ENCODE assay signal across 12 cellular contexts in the genomic region with DNA sequence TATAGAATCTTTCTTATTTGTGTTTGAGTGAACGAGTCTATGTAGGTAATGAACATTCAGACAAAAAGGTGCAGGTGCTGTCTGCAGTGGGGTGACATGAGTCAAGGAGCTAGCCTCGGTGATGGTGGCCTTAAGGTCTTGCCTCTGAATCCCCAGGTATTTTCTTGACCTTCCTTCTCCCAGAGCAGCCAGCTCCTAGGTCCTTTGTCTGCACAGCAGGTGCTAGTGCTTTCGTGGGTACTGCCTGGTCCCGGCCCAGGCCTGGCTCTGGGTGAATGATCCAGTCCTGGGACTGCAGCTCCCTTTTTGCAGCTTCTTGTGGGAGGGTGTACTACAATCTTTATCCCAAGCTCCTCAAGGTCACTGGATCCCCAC. TPM values are rescaled to one million over a fixed set of nuclear protein-coding genes. Genes with fewer than 3 reads are reported as not detected.
A peak's percentile ranks its signal among the peaks of the same experiment; 100 is the strongest.
DNase-seq lines count a peak whose midpoint lies in the region; ATAC-seq and TF ChIP-seq lines count a peak whose summit lies in the region.
"Had no signal": no experiment of that assay in that cellular context is flagged by ENCODE, and none has a peak within 500 bp of the region (broad histone marks: within the 10 kb centered on the region; RNA-seq: fewer than 3 reads in every experiment).

No MANE protein-coding gene starts in this region.

- H3K9me3 ChIP-seq in CD4-positive, alpha-beta T cell (ENCODE audit: control insufficient read depth, low read length), result no peaks in the 10 kb centered on the region
- H3K9me3 ChIP-seq in right atrium auricular region (no peaks in the 10 kb centered on the region), parathyroid adenoma (ENCODE audit: control insufficient read depth, low read length) (no peaks in the 10 kb centered on the region)

- H3K36me3 ChIP-seq in right atrium auricular region (no peaks in the 10 kb centered on the region), parathyroid adenoma (ENCODE audit: control insufficient read depth, insufficient read depth, low read length) (no peaks in the 10 kb centered on the region), brain microvascular endothelial cell (replicated peaks) (no peaks in the 10 kb centered on the region)

- H3K27me3 ChIP-seq in CD4-positive, alpha-beta T cell (ENCODE audit: control insufficient read depth, insufficient read depth, low read length), result no peaks in the 10 kb centered on the region
- H3K27me3 ChIP-seq in right atrium auricular region (no peaks in the 10 kb centered on the region), parathyroid adenoma (ENCODE audit: control insufficient read depth, insufficient read depth, low read length) (no peaks in the 10 kb centered on the region), brain microvascular endothelial cell (replicated peaks) (no peaks in the 10 kb centered on the region)

- in situ Hi-C loops in brain microvascular endothelial cell (cut with HindIII; ENCODE audit: low pct_ligation_motif_present, low sequenced_read_pairs), result no loop called here

- no peak for DNase-seq in CD4-positive, alpha-beta T cell
- DNase-seq in T-cell (no peak), right atrium auricular region (ENCODE audit: low spot score) (peak; percentile 59), brain microvascular endothelial cell (no peak), NOMO-1 (lab: John Stamatoyannopoulos, UW; ENCODE audit: unreplicated experiment in 2 of 2) (no peak)
- no peak for DNase-seq in activated effector memory CD4-positive, alpha-beta T cell treated with Interleukin-2 at 50 U/mL for 16 hours
- DNase-seq: amniotic stem cell, IMR-90 had no signal

- no peaks in the 10 kb centered on the region for H3K36me3 Mint-ChIP-seq in CD4-positive, alpha-beta T cell (ENCODE audit: low read depth)
- H3K36me3 Mint-ChIP-seq in T-cell, result no peaks in the 10 kb centered on the region

- H3K4me1 Mint-ChIP-seq in CD4-positive, alpha-beta T cell (ENCODE audit: low read depth), result peaks cover 27% of the 10 kb centered on the region
- peaks cover 22 to 40% (median 34%) of the 10 kb centered on the region in 3 donors for H3K4me1 Mint-ChIP-seq in T-cell

- peak overlapping the region; percentile 94 for H3K27ac Mint-ChIP-seq in CD4-positive, alpha-beta T cell
- peak overlapping the region; percentile 85 to 88 for H3K27ac Mint-ChIP-seq in T-cell
- H3K27ac Mint-ChIP-seq: progenitor cell of endocrine pancreas had no signal

- ATAC-seq in CD4-positive, alpha-beta T cell (ENCODE audit: poor library complexity), result no peak
- ATAC-seq in T-cell (replicated peaks in 1 of 4) (no peak), GM18907 (IDR thresholded peaks at IDR 0.05; ENCODE audit: unreplicated experiment) (no peak)

- H3K79me2 ChIP-seq in parathyroid adenoma, result no peaks in the 10 kb centered on the region

- H2AFZ ChIP-seq in parathyroid adenoma, result no peak overlapping the region

- H3K27ac ChIP-seq in CD4-positive, alpha-beta T cell (ENCODE audit: low read depth, low read length), result peak overlapping the region; percentile 65
- H3K27ac ChIP-seq in right atrium auricular region (peak overlapping the region; percentile 91 to 98), parathyroid adenoma (peak overlapping the region; percentile 63), brain microvascular endothelial cell (no peak overlapping the region)

- POLR2A ChIA-PET in CD4-positive, alpha-beta T cell (lab: Charles Lee), result no interaction called here
- POLR2A ChIA-PET in T-cell (lab: Charles Lee), result no interaction called here

- no peak for TF ChIP-seq CTCF in CD4-positive, alpha-beta T cell (IDR thresholded peaks at IDR 0.05)
- no peak for TF ChIP-seq CTCF in right atrium auricular region (IDR thresholded peaks at IDR 0.05)
- TF ChIP-seq CTCF in parathyroid adenoma (IDR thresholded peaks at IDR 0.05), result no peak
- TF ChIP-seq CTCF in brain microvascular endothelial cell (IDR thresholded peaks at IDR 0.05; ENCODE audit: low read depth, low read length, missing control alignments), result no peak

- peak overlapping the region; percentile 43 for H3K4me3 Mint-ChIP-seq in CD4-positive, alpha-beta T cell
- peak overlapping the region in 1 of 3 donors; percentile 64 for H3K4me3 Mint-ChIP-seq in T-cell

- H3K9me3 Mint-ChIP-seq in CD4-positive, alpha-beta T cell, result no peaks in the 10 kb centered on the region
- no peaks in the 10 kb centered on the region for H3K9me3 Mint-ChIP-seq in T-cell

- intact Hi-C loops in CD4-positive, alpha-beta T cell (cut with DNase I, micrococcal nuclease), result loop anchor here in 1 of 2 experiments (2.0 to 5.0 kb wide), 2 partner anchors 43 to 55 kb away; no protein-coding TSS in a partner anchor

- H3K27me3 Mint-ChIP-seq in CD4-positive, alpha-beta T cell, result no peaks in the 10 kb centered on the region
- peaks cover 0 to 11% of the 10 kb centered on the region in 2 donors for H3K27me3 Mint-ChIP-seq in T-cell

- CTCF ChIA-PET in CD4-positive, alpha-beta T cell (lab: Charles Lee), result no interaction called here
- CTCF ChIA-PET in T-cell (lab: Charles Lee), result no interaction called here

- H3K4me1 ChIP-seq in right atrium auricular region, result peaks cover 0 to 85% of the 10 kb centered on the region in 2 donors
- H3K4me1 ChIP-seq in parathyroid adenoma, result peaks cover 5% of the 10 kb centered on the region

- no peak overlapping the region for H3K4me2 ChIP-seq in parathyroid adenoma (ENCODE audit: low read length)

- H3K4me3 ChIP-seq in right atrium auricular region (no peak overlapping the region), parathyroid adenoma (ENCODE audit: low read depth, low read length) (no peak overlapping the region), brain microvascular endothelial cell (ENCODE audit: low read depth, low read length) (no peak overlapping the region)

- no peak overlapping the region for H3K9ac ChIP-seq in parathyroid adenoma

RNA-seq across cellular contexts. Expression of a gene that starts 6.4 kb away (rescaled TPM):
- 1 to 10 TPM; 7.3 to 9.2 TPM for total RNA-seq in CD4-positive, alpha-beta T cell
- total RNA-seq in T-cell (10 to 100 TPM in 3 of 5 donors, 1 to 10 TPM in 2; 3.8 to 14.9 (median 10.3) TPM), right atrium auricular region (10 to 100 TPM; 14.3 to 26.1 TPM)

RNA-seq across cellular contexts. Expression of a gene that starts 45.0 kb away (rescaled TPM):
- total RNA-seq in CD4-positive, alpha-beta T cell, result 10 to 100 TPM; 10.1 to 10.4 TPM
- total RNA-seq in T-cell (10 to 100 TPM; 15.4 to 33.7 (median 28.3) TPM), right atrium auricular region (10 to 100 TPM; 19.6 to 23.6 TPM)

RNA-seq across cellular contexts. Expression of a gene that starts 58.5 kb away (rescaled TPM):
- not detected for total RNA-seq in CD4-positive, alpha-beta T cell
- total RNA-seq in T-cell (not detected), right atrium auricular region (not detected)
- total RNA-seq: G401, IMR-90, progenitor cell of endocrine pancreas had no signal
